Comparison of ENCODE assay signal across 24 cellular contexts in the genomic region with DNA sequence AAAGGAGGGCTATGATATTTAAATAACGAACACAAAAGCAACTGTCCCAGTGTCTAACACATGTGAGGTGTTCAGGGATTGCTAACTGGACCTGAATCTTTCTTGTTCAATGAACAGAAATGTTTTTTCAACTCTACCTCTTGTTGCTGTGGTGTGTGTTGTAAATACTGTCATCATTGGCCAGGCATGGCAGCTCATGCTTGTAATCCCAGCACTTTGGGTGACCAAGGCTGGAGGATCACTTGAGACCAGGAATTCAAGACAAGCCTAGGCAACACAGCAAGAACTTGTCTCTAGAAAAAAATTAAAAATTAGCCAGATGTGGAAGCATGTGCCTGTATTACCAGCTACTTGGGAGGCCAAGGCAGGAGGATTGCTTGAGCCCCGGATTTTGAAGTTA.
"Had no signal": no experiment of that assay in that cellular context is flagged by ENCODE, and none has a peak within 500 bp of the region (broad histone marks: within the 10 kb centered on the region; RNA-seq: fewer than 3 reads in every experiment).

No MANE protein-coding gene starts in this region.

- H3K36me3 ChIP-seq: adrenal gland, breast epithelium had no signal

- H3K27ac ChIP-seq: adrenal gland, breast epithelium, KMS-11 had no signal

- H3K27me3 ChIP-seq: adrenal gland, breast epithelium had no signal

- H3K27ac Mint-ChIP-seq: activated CD8-positive, alpha-beta T cell treated with anti-CD3 and anti-CD28 coated beads, Interleukin-2, amount 10 ng/mL, durations not matched to agents 7 days and 5 days; activated naive CD8-positive, alpha-beta T cell treated with anti-CD3 and anti-CD28 coated beads, Interleukin-2, amount 10 ng/mL, durations not matched to agents 7 days and 5 days; T-helper 1 cell treated with Interleukin-12 subunit alpha and Interleukin-12 subunit beta and Interleukin-4 antibody, amounts not matched to agents 30 μg/mL and 1 μg/mL, for 36 hours had no signal

- H3K36me3 Mint-ChIP-seq: activated naive CD8-positive, alpha-beta T cell treated with anti-CD3 and anti-CD28 coated beads, Interleukin-2, amount 10 ng/mL, durations not matched to agents 7 days and 5 days had no signal

- H3K4me3 ChIP-seq: adrenal gland, breast epithelium had no signal

- H3K4me3 Mint-ChIP-seq: activated CD8-positive, alpha-beta T cell treated with anti-CD3 and anti-CD28 coated beads, Interleukin-2, amount 10 ng/mL, durations not matched to agents 7 days and 5 days; activated naive CD8-positive, alpha-beta T cell treated with anti-CD3 and anti-CD28 coated beads, Interleukin-2, amount 10 ng/mL, durations not matched to agents 7 days and 5 days; T-helper 1 cell treated with Interleukin-12 subunit alpha and Interleukin-12 subunit beta and Interleukin-4 antibody, amounts not matched to agents 30 μg/mL and 1 μg/mL, for 36 hours had no signal

- DNase-seq: activated CD4-positive, alpha-beta T cell treated with anti-CD3 and anti-CD28 coated beads for 48 hours; activated CD4-positive, alpha-beta T cell treated with anti-CD3 and anti-CD28 coated beads, Interleukin-2, amount 50 U/mL, for 4 hours; activated CD8-positive, alpha-beta memory T cell treated with anti-CD3 and anti-CD28 coated beads, Interleukin-2, amount 50 U/mL, for 48 hours; activated CD8-positive, alpha-beta T cell treated with anti-CD3 and anti-CD28 coated beads, Interleukin-2, amount 10 ng/mL, durations not matched to agents 7 days and 5 days; activated naive CD4-positive, alpha-beta T cell treated with anti-CD3 and anti-CD28 coated beads, Interleukin-2, amount 50 U/mL, for 16 hours; activated naive CD8-positive, alpha-beta T cell treated with anti-CD3 and anti-CD28 coated beads, Interleukin-2, amount 10 ng/mL, durations not matched to agents 7 days and 5 days; activated T-cell treated with anti-CD3 and anti-CD28 coated beads, Interleukin-2, amount 50 U/mL, for 1 hour; adrenal gland; aorta; caudate nucleus; MV-4-11; NCI-H1092 treated with DMSO at 0.1 percent for 48 hours; NCI-H1417 treated with DMSO at 0.1 percent for 48 hours; NCI-H1694; NCI-H2029; NCI-H2107; NCI-H2171 treated with DMSO at 0.1 percent for 48 hours; NCI-H226; NK-92 treated with Interleukin-12 subunit alpha and Interleukin-12 subunit beta, amount 100 ng/mL, for 24 hours; SHP77 treated with DMSO at 0.1 percent for 48 hours had no signal

- ATAC-seq: activated CD4-positive, CD25-positive, alpha-beta regulatory T cell treated with anti-CD3 and anti-CD28 coated beads, Interleukin-2, amount 50 U/mL, for 24 hours; activated CD8-positive, alpha-beta T cell treated with anti-CD3 and anti-CD28 coated beads, Interleukin-2, amount 10 ng/mL, durations not matched to agents 7 days and 5 days had no signal

- H3K4me2 ChIP-seq: KMS-11 had no signal

- H3K9me3 ChIP-seq: adrenal gland, breast epithelium had no signal

- H3K27me3 Mint-ChIP-seq: activated naive CD8-positive, alpha-beta T cell treated with anti-CD3 and anti-CD28 coated beads, Interleukin-2, amount 10 ng/mL, durations not matched to agents 7 days and 5 days had no signal

- H3K4me1 Mint-ChIP-seq: activated naive CD8-positive, alpha-beta T cell treated with anti-CD3 and anti-CD28 coated beads, Interleukin-2, amount 10 ng/mL, durations not matched to agents 7 days and 5 days had no signal

- H3K9ac ChIP-seq: KMS-11 had no signal

- H3K4me1 ChIP-seq: adrenal gland, breast epithelium had no signal
